8 cellular contexts compared by ENCODE assay signal in the genomic region with DNA sequence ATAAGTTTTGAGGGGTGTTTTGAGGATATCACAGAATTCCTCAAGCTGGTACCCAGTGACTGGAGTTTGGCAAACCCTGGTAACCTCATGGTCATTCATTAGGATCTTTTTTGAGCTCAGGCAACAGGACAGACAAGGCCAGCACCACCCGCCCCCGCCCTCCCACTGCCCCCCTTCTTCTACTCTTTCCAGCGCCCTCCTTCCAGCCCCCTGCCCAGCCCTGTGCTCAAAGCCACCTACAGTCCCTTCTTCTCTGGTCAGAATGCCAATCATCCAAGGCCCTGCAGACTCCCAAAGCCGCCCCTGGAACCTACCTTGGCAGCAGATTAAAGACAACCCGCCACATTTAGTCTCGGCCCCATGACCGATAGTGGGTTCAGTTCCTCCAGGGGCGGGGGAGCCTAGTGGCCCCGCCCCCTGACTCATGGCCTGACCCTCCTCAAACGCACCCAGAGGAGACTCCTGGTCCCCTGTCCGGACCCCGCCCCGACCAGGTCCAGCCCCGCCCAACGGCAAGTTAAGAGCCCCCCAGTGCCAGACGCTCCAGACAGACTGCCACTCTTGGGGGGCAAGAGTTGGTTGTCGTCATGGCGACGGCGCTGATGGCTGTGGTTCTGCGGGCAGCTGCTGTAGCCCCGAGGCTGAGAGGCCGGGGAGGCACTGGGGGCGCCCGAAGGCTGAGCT. TPM values are rescaled to one million over a fixed set of nuclear protein-coding genes. Genes with fewer than 3 reads are reported as not detected.
A peak's percentile ranks its signal among the peaks of the same experiment; 100 is the strongest.
DNase-seq lines count a peak whose midpoint lies in the region; ATAC-seq, FAIRE-seq and TF ChIP-seq lines count a peak whose summit lies in the region.

A gene with protein sequence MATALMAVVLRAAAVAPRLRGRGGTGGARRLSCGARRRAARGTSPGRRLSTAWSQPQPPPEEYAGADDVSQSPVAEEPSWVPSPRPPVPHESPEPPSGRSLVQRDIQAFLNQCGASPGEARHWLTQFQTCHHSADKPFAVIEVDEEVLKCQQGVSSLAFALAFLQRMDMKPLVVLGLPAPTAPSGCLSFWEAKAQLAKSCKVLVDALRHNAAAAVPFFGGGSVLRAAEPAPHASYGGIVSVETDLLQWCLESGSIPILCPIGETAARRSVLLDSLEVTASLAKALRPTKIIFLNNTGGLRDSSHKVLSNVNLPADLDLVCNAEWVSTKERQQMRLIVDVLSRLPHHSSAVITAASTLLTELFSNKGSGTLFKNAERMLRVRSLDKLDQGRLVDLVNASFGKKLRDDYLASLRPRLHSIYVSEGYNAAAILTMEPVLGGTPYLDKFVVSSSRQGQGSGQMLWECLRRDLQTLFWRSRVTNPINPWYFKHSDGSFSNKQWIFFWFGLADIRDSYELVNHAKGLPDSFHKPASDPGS (plus strand): TSS at position 546 of the 684 bp plus-strand sequence. CDS start 42 bp downstream, at position 588.

- 2 to 6% methylated on average over 14 to 21 of the region's 25 CpGs for WGBS in mesodermal cell (ENCODE audit: insufficient coverage in 2 of 2), 2 experiments

- POLR2A ChIA-PET in AG04449 (lab: Yijun Ruan, JAX), result no interaction called here

- H3K9me3 ChIP-seq in mesodermal cell (ENCODE audit: control insufficient read depth, low read length), result no peaks in the 10 kb centered on the region

- DNase-seq in AG04449 (ENCODE audit: low read depth, low spot score) (no peak), HK-2 (ENCODE audit: unreplicated experiment) (peak; percentile 65), coronary artery (ENCODE audit: low spot score) (no peak), D721Med (ENCODE audit: insufficient read length, low spot score) (no peak), NCI-H2081 (lab: John Stamatoyannopoulos, UW) (no peak), HTR-8/SVneo (ENCODE audit: insufficient read length, low spot score) (no peak)

- no peak for ATAC-seq in HG03045 (IDR thresholded peaks at IDR 0.05; ENCODE audit: unreplicated experiment)

- no peak for FAIRE-seq in D721Med (lab: Jason Lieb, UNC)
- FAIRE-seq in HTR-8/SVneo (lab: Jason Lieb, UNC), result no peak

- H3K4me1 ChIP-seq in mesodermal cell (ENCODE audit: control insufficient read depth, insufficient read depth, low read length, poor library complexity, severe bottlenecking), result peaks cover 13% of the 10 kb centered on the region

- TF ChIP-seq CTCF in AG04449 (IDR thresholded peaks at IDR 0.05; ENCODE audit: insufficient read depth, low read length, missing control alignments) (no peak), coronary artery (IDR thresholded peaks at IDR 0.05) (no peak), D721Med (IDR thresholded peaks at IDR 0.05; ENCODE audit: insufficient read depth, missing control alignments) (no peak)

- CTCF ChIA-PET in AG04449 (lab: Yijun Ruan, JAX), result interaction anchor here (12.4 kb wide), 1 partner anchor 61 kb away, joined by 320 read pairs; a partner anchor contains a TSS

- H3K27ac ChIP-seq in coronary artery (no peak within 1 kb of the TSS), mesodermal cell (ENCODE audit: low read depth, low read length, severe bottlenecking) (no peak within 1 kb of the TSS)

- H3K36me3 ChIP-seq in mesodermal cell (ENCODE audit: control insufficient read depth, insufficient read depth, low read length), result no peaks in the 10 kb centered on the region

- H3K4me3 ChIP-seq in AG04449 (ENCODE audit: low read depth, low read length), result peak within 1 kb of the TSS; percentile 10
- H3K4me3 ChIP-seq in coronary artery, result peak within 1 kb of the TSS; percentile 72
- H3K4me3 ChIP-seq in mesodermal cell (ENCODE audit: extremely low read depth, insufficient read depth, low read length, poor library complexity, severe bottlenecking), result peak within 1 kb of the TSS; percentile 28

RNA-seq across cellular contexts. Expression of the gene that starts here (rescaled TPM):
- 1.4 TPM for polyA plus RNA-seq in mesodermal cell (2013, experiment 1 of 2)
- polyA plus RNA-seq in mesodermal cell (2013, experiment 2 of 2), result 1.2 TPM

Comparison
In these comparisons a context has a peak if more than half of its experiments do, and no peak if none do; other contexts are left out.
1. H3K4me3 ChIP-seq: peak in every context shown above with its lines; median percentile 72 in coronary artery; 28 in mesodermal cell; 10 in AG04449.